ENCODE assay signal across 8 cellular contexts in the genomic region with DNA sequence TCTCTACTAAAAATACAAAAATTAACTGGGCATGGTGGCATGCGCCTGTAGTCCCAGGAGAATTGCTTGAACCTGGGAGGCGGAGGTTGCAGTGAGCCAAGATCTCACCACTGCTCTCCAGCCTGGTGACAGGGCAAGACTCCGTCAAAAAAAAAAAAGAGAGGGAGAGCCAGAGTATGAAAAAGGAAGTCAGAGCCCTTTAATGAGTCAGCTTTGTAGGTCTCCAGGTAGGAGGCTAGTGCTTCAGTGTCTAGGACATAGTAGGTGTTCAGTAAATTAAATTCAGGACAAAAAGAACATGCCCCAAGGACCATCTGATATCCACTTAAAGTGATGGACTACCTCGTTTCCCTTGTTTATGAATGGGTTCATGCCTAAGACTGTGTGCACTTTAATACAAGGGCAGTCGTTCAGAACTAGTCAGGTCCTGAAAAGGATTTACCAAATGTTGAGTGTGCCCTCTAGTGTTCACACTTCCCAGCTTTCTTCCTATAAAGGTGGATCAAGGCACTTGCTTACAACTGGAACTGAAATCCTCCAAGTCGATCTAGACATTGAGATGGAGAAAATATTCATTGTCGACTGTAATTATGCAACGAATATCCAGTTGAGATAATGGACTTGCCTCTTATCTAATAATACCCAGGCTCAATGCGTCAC. TPM values are rescaled to one million over a fixed set of nuclear protein-coding genes. Genes with fewer than 3 reads are reported as not detected.
A peak's percentile ranks its signal among the peaks of the same experiment; 100 is the strongest.
DNase-seq lines count a peak whose midpoint lies in the region; ATAC-seq, FAIRE-seq and TF ChIP-seq lines count a peak whose summit lies in the region.

No MANE protein-coding gene starts in this region.

- no peak for TF ChIP-seq POLR2A in ovary (IDR thresholded peaks at IDR 0.05)

- H3K9me3 Mint-ChIP-seq in CD14-positive monocyte (no peaks in the 10 kb centered on the region), natural killer cell (no peaks in the 10 kb centered on the region)

- H3K36me3 ChIP-seq in colonic mucosa (no peaks in the 10 kb centered on the region), mucosa of descending colon (ENCODE audit: low read depth) (no peaks in the 10 kb centered on the region), ovary (no peaks in the 10 kb centered on the region)

- no peaks in the 10 kb centered on the region for H3K9me3 ChIP-seq in colonic mucosa
- H3K9me3 ChIP-seq in mucosa of descending colon: no peaks in the 10 kb centered on the region
- no peaks in the 10 kb centered on the region for H3K9me3 ChIP-seq in ovary

- no peak overlapping the region for H3K9ac ChIP-seq in colonic mucosa (ENCODE audit: low read depth in 2 of 2, low read length in 2 of 2)

- H3K27ac ChIP-seq in colonic mucosa (no peak overlapping the region), ovary (no peak overlapping the region)

- no peaks in the 10 kb centered on the region for H3K4me1 ChIP-seq in colonic mucosa
- no peaks in the 10 kb centered on the region for H3K4me1 ChIP-seq in mucosa of descending colon (ENCODE audit: low read depth)
- no peaks in the 10 kb centered on the region for H3K4me1 ChIP-seq in ovary (ENCODE audit: insufficient read depth)

- TF ChIP-seq EP300 in ovary (IDR thresholded peaks at IDR 0.05): no peak

- 27 to 29% (median 27%) methylated on average over 9 of the region's 9 CpGs for WGBS in ovary, 3 donors

- H3K4me3 Mint-ChIP-seq in CD14-positive monocyte (no peak overlapping the region), natural killer cell (no peak overlapping the region)

- no peak overlapping the region for H3K4me3 ChIP-seq in colonic mucosa
- H3K4me3 ChIP-seq in mucosa of descending colon: no peak overlapping the region
- no peak overlapping the region for H3K4me3 ChIP-seq in ovary

- peaks cover 17% of the 10 kb centered on the region for H3K4me1 Mint-ChIP-seq in CD14-positive monocyte
- peaks cover 0 to 4% of the 10 kb centered on the region in 2 donors for H3K4me1 Mint-ChIP-seq in natural killer cell

- TF ChIP-seq CTCF in CD14-positive monocyte (IDR thresholded peaks at IDR 0.05): peak; percentile 55
- no peak for TF ChIP-seq CTCF in colonic mucosa (IDR thresholded peaks at IDR 0.05)
- TF ChIP-seq CTCF in mucosa of descending colon (IDR thresholded peaks at IDR 0.05): no peak
- no peak for TF ChIP-seq CTCF in natural killer cell (IDR thresholded peaks at IDR 0.05)
- no peak for TF ChIP-seq CTCF in ovary (IDR thresholded peaks at IDR 0.05)

- H3K27ac Mint-ChIP-seq in CD14-positive monocyte (peak overlapping the region in 1 of 7 donors; percentile 54), natural killer cell (no peak overlapping the region)

- peak; percentile 88 for FAIRE-seq in GM18507 (lab: Jason Lieb, UNC)

- ATAC-seq in HG02943 (IDR thresholded peaks at IDR 0.05; ENCODE audit: low read depth, unreplicated experiment): peak; percentile 74
- ATAC-seq in mucosa of descending colon: peak; percentile 55
- no peak for ATAC-seq in natural killer cell

- H3K36me3 Mint-ChIP-seq in CD14-positive monocyte (no peaks in the 10 kb centered on the region), natural killer cell (no peaks in the 10 kb centered on the region)

- no peaks in the 10 kb centered on the region for H3K27me3 ChIP-seq in colonic mucosa
- no peaks in the 10 kb centered on the region for H3K27me3 ChIP-seq in ovary

- H3K27me3 Mint-ChIP-seq in CD14-positive monocyte (ENCODE audit: low read depth in 3 of 3): peaks cover 0 to 3% (median 1%) of the 10 kb centered on the region in 3 donors
- H3K27me3 Mint-ChIP-seq in natural killer cell (ENCODE audit: low read depth in 2 of 2): peaks cover 3 to 18% of the 10 kb centered on the region in 2 donors

- intact Hi-C loops in CD14-positive monocyte (cut with micrococcal nuclease) (loop anchor here (5.0 to 10.0 kb wide), 2 partner anchors 782 to 785 kb away; no protein-coding TSS in a partner anchor), colonic mucosa (cut with DNase I) (loop anchor here (5.0 kb wide), 2 partner anchors 432 to 782 kb away; no protein-coding TSS in a partner anchor), mucosa of descending colon (cut with DNase I, micrococcal nuclease) (loop anchor here in 1 of 2 donors (5.0 kb wide), 1 partner anchor 432 kb away; no protein-coding TSS in a partner anchor), natural killer cell (cut with micrococcal nuclease) (no loop called here), ovary (cut with DNase I) (no loop called here)

- DNase-seq in CD14-positive monocyte (ENCODE audit: low spot score) (no peak), GM18507 (ENCODE audit: extremely low spot score, insufficient read length, low read depth) (no peak), NCI-H460 (ENCODE audit: extremely low read depth, low read depth) (peak; percentile 47), colonic mucosa (peak; percentile 44), mucosa of descending colon (peak in 1 of 3 donors; percentile 66), natural killer cell (no peak), ovary (no peak)

RNA-seq across cellular contexts. Expression of a gene that starts 29.0 kb away (rescaled TPM):
- polyA plus RNA-seq in CD14-positive monocyte (not detected), ovary (not detected)
- total RNA-seq in NCI-H460 (2014; rRNA removed; shearing (Covaris generic)): not detected in 2 replicates
- not detected in 2 replicates for polyA plus RNA-seq in NCI-H460 (2014; cell fraction: nucleus; rRNA removed)
- total RNA-seq in colonic mucosa (under 1 TPM in 1 of 2 donors, not detected in 1; 0.12 TPM), mucosa of descending colon (not detected), natural killer cell (not detected), ovary (under 1 TPM in 2 of 7 donors, not detected in 5; 0.10 to 0.20 TPM)

Comparison
In these comparisons a context has a peak if more than half of its experiments do, and no peak if none do; other contexts are left out.
1. DNase-seq: peak in NCI-H460 (single experiment) and colonic mucosa (single experiment); none in CD14-positive monocyte (single experiment), GM18507 (single experiment), natural killer cell (single experiment) and ovary (0 of 5).
2. ATAC-seq: peak in HG02943 (single experiment) and mucosa of descending colon (single experiment); none in natural killer cell (0 of 3).
3. intact Hi-C loops: an anchor here in CD14-positive monocyte (5.0 to 10.0 kb wide) and colonic mucosa (5.0 kb wide); none called in natural killer cell and ovary.